In genomic region chr11:118929496-118930151, GRCh38 we compare ENCODE assay signal across 8 cellular contexts. TPM values are rescaled to one million over a fixed set of nuclear protein-coding genes. Genes with fewer than 3 reads are reported as not detected.
A peak's percentile ranks its signal among the peaks of the same experiment; 100 is the strongest.
DNase-seq lines count a peak whose midpoint lies in the region; ATAC-seq, FAIRE-seq and TF ChIP-seq lines count a peak whose summit lies in the region.

No MANE protein-coding gene starts in this region.

- DNase-seq in GF-D8 (lab: John Stamatoyannopoulos, UW) (peak; percentile 97), NCI-H146 (lab: John Stamatoyannopoulos, UW) (peak; percentile 77), T-helper 17 cell (peak; percentile 61 to 78 (median 65)), astrocyte of the cerebellum (ENCODE audit: low read depth) (peak; percentile 70), hippocampal formation (lab: John Stamatoyannopoulos, UW) (peak; percentile 71 to 81), putamen (ENCODE audit: low spot score) (peak; percentile 88), D721Med (ENCODE audit: insufficient read length, low spot score) (no peak)

- peaks cover 2% of the 10 kb centered on the region for H3K36me3 Mint-ChIP-seq in T-helper 17 cell (ENCODE audit: low read depth)

- peaks cover 34% of the 10 kb centered on the region for H3K4me1 Mint-ChIP-seq in T-helper 17 cell

- FAIRE-seq in D721Med (lab: Jason Lieb, UNC): no peak

- H3K4me3 Mint-ChIP-seq in T-helper 17 cell: peak overlapping the region; percentile 79

- H3K4me3 ChIP-seq in astrocyte of the cerebellum (ENCODE audit: low read depth, low read length): peak overlapping the region; percentile 66

- H3K27ac Mint-ChIP-seq in T-helper 17 cell: peak overlapping the region; percentile 92

- in situ Hi-C loops in astrocyte of the cerebellum (cut with HindIII; ENCODE audit: low sequenced_read_pairs): no loop called here

- peak; percentile 16 for ATAC-seq in T-helper 17 cell
- no peak for ATAC-seq in HG03045 (IDR thresholded peaks at IDR 0.05; ENCODE audit: unreplicated experiment)

- no peak for TF ChIP-seq CTCF in astrocyte of the cerebellum (IDR thresholded peaks at IDR 0.05; ENCODE audit: low read depth, low read length, missing control alignments)
- no peak for TF ChIP-seq CTCF in D721Med (IDR thresholded peaks at IDR 0.05; ENCODE audit: insufficient read depth, missing control alignments)

- H3K27me3 Mint-ChIP-seq in T-helper 17 cell: no peaks in the 10 kb centered on the region

- H3K9me3 ChIP-seq in T-helper 17 cell (ENCODE audit: control insufficient read depth, low read length, poor library complexity, severe bottlenecking): no peaks in the 10 kb centered on the region

RNA-seq across cellular contexts. Expression of gene BCL9L, which starts 3.9 kb away (rescaled TPM):
- 100 to 1,000 TPM; 186 to 204 TPM for total RNA-seq in T-helper 17 cell

RNA-seq across cellular contexts. Expression of gene UPK2, which starts 26.5 kb away (rescaled TPM):
- not detected for total RNA-seq in T-helper 17 cell

RNA-seq across cellular contexts. Expression of gene FOXR1, which starts 41.9 kb away (rescaled TPM):
- not detected for total RNA-seq in T-helper 17 cell

RNA-seq across cellular contexts. Expression of gene CXCR5, which starts 45.9 kb away (rescaled TPM):
- 10 to 100 TPM; 11.1 to 15.0 TPM for total RNA-seq in T-helper 17 cell
